ENCODE assay signal across 28 cellular contexts in genomic region chr17:77225246-77225645, GRCh38.
"Had no signal": no experiment of that assay in that cellular context is flagged by ENCODE, and none has a peak within 500 bp of the region (broad histone marks: within the 10 kb centered on the region; RNA-seq: fewer than 3 reads in every experiment).

No MANE protein-coding gene starts in this region.

- H3K4me3 Mint-ChIP-seq: immature natural killer cell; naive thymus-derived CD4-positive, alpha-beta T cell; natural killer cell treated with Interleukin-12 subunit alpha and Interleukin-12 subunit beta and Interleukin-15 and Interleukin-18, amount 100 ng/mL, for 72 hours; stimulated activated naive B cell treated with anti-CD40 and anti-IgM and Interleukin-4, amounts not matched to agents 10 μg/mL and 1 μg/mL and 100 μg/mL, for 72 hours had no signal

- ATAC-seq: left colon; left lung; mucosa of descending colon; naive thymus-derived CD4-positive, alpha-beta T cell; natural killer cell treated with Interleukin-12 subunit alpha and Interleukin-12 subunit beta and Interleukin-15 and Interleukin-18, amount 100 ng/mL, for 72 hours; pancreas; right cardiac atrium; sciatic nerve; stimulated activated naive B cell treated with anti-CD40 and anti-IgM and Interleukin-4, amounts not matched to agents 10 μg/mL and 1 μg/mL and 100 μg/mL, for 72 hours; stimulated activated naive CD8-positive, alpha-beta T cell treated with anti-CD3 and anti-CD28 coated beads, Interleukin-15, Interleukin-2, amounts not matched to agents 100 U/mL and 50 U/mL, for 24 hours had no signal

- H3K27ac ChIP-seq: pancreas, prostate gland, testis, tibial artery had no signal

- H3K9me3 ChIP-seq: mucosa of descending colon, pancreas, prostate gland, testis, tibial artery, uterus had no signal

- H3K4me3 ChIP-seq: left lung, lung, mucosa of descending colon, pancreas, prostate gland, skin epidermis, stomach, testis, tibial artery, uterus had no signal

- H3K36me3 ChIP-seq: pancreas, prostate gland, stomach, tibial artery, uterus had no signal

- H3K27ac Mint-ChIP-seq: naive thymus-derived CD4-positive, alpha-beta T cell; natural killer cell treated with Interleukin-12 subunit alpha and Interleukin-12 subunit beta and Interleukin-15 and Interleukin-18, amount 100 ng/mL, for 72 hours; stimulated activated naive B cell treated with anti-CD40 and anti-IgM and Interleukin-4, amounts not matched to agents 10 μg/mL and 1 μg/mL and 100 μg/mL, for 72 hours had no signal

- H3K27me3 ChIP-seq: left lung, pancreas, stomach, testis, tibial artery, uterus had no signal

- DNase-seq: hypothalamus; immature natural killer cell; kidney; left colon; left lung; midbrain; mucosa of descending colon; naive thymus-derived CD4-positive, alpha-beta T cell; nucleus accumbens; pancreas; retina; stimulated activated CD4-positive, alpha-beta T cell treated with anti-CD3 and anti-CD28 coated beads, Interleukin-12 subunit alpha, Interleukin-12 subunit beta, amount 100 ng/mL, for 4 hours; stimulated activated CD4-positive, alpha-beta T cell treated with anti-CD3 and anti-CD28 coated beads, Interleukin-15, amount 100 ng/mL, for 24 hours; stimulated activated CD4-positive, alpha-beta T cell treated with anti-CD3 and anti-CD28 coated beads, Interleukin-2, amount 100 ng/mL, for 24 hours; stimulated activated CD4-positive, alpha-beta T cell treated with anti-CD3 and anti-CD28 coated beads, Interleukin-4, amount 100 ng/mL, for 1 hour; stimulated activated naive B cell treated with anti-CD40 and anti-IgM and Interleukin-4, amounts not matched to agents 10 μg/mL and 1 μg/mL and 100 μg/mL, for 72 hours; stimulated activated naive CD8-positive, alpha-beta T cell treated with anti-CD3 and anti-CD28 coated beads, Interleukin-15, Interleukin-2, amounts not matched to agents 100 U/mL and 50 U/mL, for 24 hours; stomach; testis; tibial artery; trophoblast cell; uterus had no signal

- H3K4me1 ChIP-seq: left lung, pancreas, prostate gland, stomach, testis, tibial artery, uterus had no signal

- H3K4me1 Mint-ChIP-seq: immature natural killer cell; naive thymus-derived CD4-positive, alpha-beta T cell; stimulated activated naive B cell treated with anti-CD40 and anti-IgM and Interleukin-4, amounts not matched to agents 10 μg/mL and 1 μg/mL and 100 μg/mL, for 72 hours had no signal

- H3K27me3 Mint-ChIP-seq: naive thymus-derived CD4-positive, alpha-beta T cell; natural killer cell treated with Interleukin-12 subunit alpha and Interleukin-12 subunit beta and Interleukin-15 and Interleukin-18, amount 100 ng/mL, for 72 hours had no signal

- H3K36me3 Mint-ChIP-seq: immature natural killer cell; natural killer cell treated with Interleukin-12 subunit alpha and Interleukin-12 subunit beta and Interleukin-15 and Interleukin-18, amount 100 ng/mL, for 72 hours had no signal

- H3K9me3 Mint-ChIP-seq: natural killer cell treated with Interleukin-12 subunit alpha and Interleukin-12 subunit beta and Interleukin-15 and Interleukin-18, amount 100 ng/mL, for 72 hours had no signal
